ENCODE assay signal across 18 cellular contexts in the genomic region with DNA sequence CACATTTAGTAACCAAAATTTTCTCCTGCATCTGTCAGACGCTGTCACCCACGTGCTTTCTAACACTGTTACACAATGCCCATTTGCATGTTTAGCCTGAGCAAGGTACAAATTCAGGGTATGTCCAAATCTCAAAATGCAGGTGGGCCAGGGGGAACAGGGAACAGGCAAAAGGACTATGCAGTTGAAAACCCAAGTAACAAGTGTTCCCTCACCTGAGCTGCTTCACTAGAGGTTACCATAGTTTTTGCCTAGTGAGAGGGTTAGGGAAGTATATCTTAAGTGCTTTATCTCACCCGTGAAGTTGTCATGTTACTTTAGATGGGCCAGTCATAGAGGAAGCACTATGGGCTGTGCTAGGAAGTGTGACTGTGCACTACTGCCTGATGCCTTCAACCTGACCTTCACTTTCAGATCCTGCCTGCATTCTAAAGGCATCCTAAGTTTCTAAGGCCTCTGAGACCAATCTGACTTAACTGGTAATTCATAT. TPM values are rescaled to one million over a fixed set of nuclear protein-coding genes. Genes with fewer than 3 reads are reported as not detected.
DNase-seq lines count a peak whose midpoint lies in the region; ATAC-seq, FAIRE-seq and TF ChIP-seq lines count a peak whose summit lies in the region.
"Had no signal": no experiment of that assay in that cellular context is flagged by ENCODE, and none has a peak within 500 bp of the region (broad histone marks: within the 10 kb centered on the region; RNA-seq: fewer than 3 reads in every experiment).

No MANE protein-coding gene starts in this region.

- H3K27me3 ChIP-seq in left lung = no peaks in the 10 kb centered on the region
- no peaks in the 10 kb centered on the region for H3K27me3 ChIP-seq in effector memory CD4-positive, alpha-beta T cell (replicated peaks; ENCODE audit: control insufficient read depth, insufficient read depth, low read length, poor library complexity, severe bottlenecking)
- H3K27me3 ChIP-seq: stomach had no signal

- TF ChIP-seq CTCF in left lung (IDR thresholded peaks at IDR 0.05) (no peak), D721Med (IDR thresholded peaks at IDR 0.05; ENCODE audit: insufficient read depth, missing control alignments) (no peak)

- H3K4me3 ChIP-seq in left lung = no peak overlapping the region
- no peak overlapping the region for H3K4me3 ChIP-seq in effector memory CD4-positive, alpha-beta T cell (ENCODE audit: insufficient read depth, low read depth, low read length, poor library complexity, severe bottlenecking)
- H3K4me3 ChIP-seq: smooth muscle cell, stomach had no signal

- H3K4me1 ChIP-seq in left lung = peaks cover 0 to 36% of the 10 kb centered on the region in 2 donors
- peaks cover 16% of the 10 kb centered on the region for H3K4me1 ChIP-seq in effector memory CD4-positive, alpha-beta T cell (ENCODE audit: control insufficient read depth, insufficient read depth, low read length, poor library complexity, severe bottlenecking)

- no peak for FAIRE-seq in D721Med (lab: Jason Lieb, UNC)

- H3K4me1 Mint-ChIP-seq in T-helper 17 cell = peaks cover 14% of the 10 kb centered on the region

- no peaks in the 10 kb centered on the region for H3K9me3 ChIP-seq in T-helper 17 cell (ENCODE audit: control insufficient read depth, low read length, poor library complexity, severe bottlenecking)
- no peaks in the 10 kb centered on the region for H3K9me3 ChIP-seq in left lung
- H3K9me3 ChIP-seq in effector memory CD4-positive, alpha-beta T cell (ENCODE audit: control insufficient read depth, low read length) = no peaks in the 10 kb centered on the region
- H3K9me3 ChIP-seq: stomach had no signal

- ATAC-seq in HG03175 (IDR thresholded peaks at IDR 0.05; ENCODE audit: unreplicated experiment) (peak; percentile 79), T-helper 17 cell (peak; percentile 45), left lung (peak; percentile 38)
- ATAC-seq: left ventricle myocardium superior, Panc1 had no signal

- H3K36me3 ChIP-seq in left lung = peaks cover 0 to 59% of the 10 kb centered on the region in 2 donors
- peaks cover 29% of the 10 kb centered on the region for H3K36me3 ChIP-seq in effector memory CD4-positive, alpha-beta T cell (ENCODE audit: control insufficient read depth, insufficient read depth, low read length)

- no peak overlapping the region for H3K27ac Mint-ChIP-seq in T-helper 17 cell

- peak overlapping the region in 1 of 2 donors; percentile 64 for H3K27ac ChIP-seq in left lung
- no peak overlapping the region for H3K27ac ChIP-seq in effector memory CD4-positive, alpha-beta T cell (ENCODE audit: insufficient read depth, low read length, poor library complexity, severe bottlenecking)
- H3K27ac ChIP-seq: stomach had no signal

- intact Hi-C loops in left lung (cut with DNase I) = no loop called here

- DNase-seq in GDM1 (lab: John Stamatoyannopoulos, UW) = peak; percentile 6
- DNase-seq in T-helper 17 cell = no peak
- no peak for DNase-seq in left lung
- no peak for DNase-seq in effector CD8-positive, alpha-beta T cell (lab: John Stamatoyannopoulos, UW)
- no peak for DNase-seq in effector memory CD4-positive, alpha-beta T cell
- no peak for DNase-seq in LoVo (ENCODE audit: low spot score)
- no peak for DNase-seq in D721Med (ENCODE audit: insufficient read length, low spot score)
- DNase-seq: activated CD4-positive, alpha-beta T cell treated with anti-CD3 and anti-CD28 coated beads for 1 hour; activated T-cell treated with anti-CD3 and anti-CD28 coated beads for 4 hours; Calu3; left ventricle myocardium superior; NCI-H146; NCI-H510A treated with DMSO at 0.1 percent for 48 hours; stomach; SW 1271 had no signal

- H3K27me3 Mint-ChIP-seq in T-helper 17 cell = no peaks in the 10 kb centered on the region

- no peak overlapping the region for H3K4me3 Mint-ChIP-seq in T-helper 17 cell

- peaks cover 2% of the 10 kb centered on the region for H3K36me3 Mint-ChIP-seq in T-helper 17 cell (ENCODE audit: low read depth)

RNA-seq across cellular contexts. Expression of gene TMEM87A, which starts 6.0 kb away (rescaled TPM):
- total RNA-seq in T-helper 17 cell (10 to 100 TPM; 54.7 to 66.5 TPM), left lung (100 to 1,000 TPM; 110 to 118 TPM)

RNA-seq across cellular contexts. Expression of gene GANC, which starts 6.3 kb away (rescaled TPM):
- total RNA-seq in T-helper 17 cell (10 to 100 TPM; 30.1 to 30.2 TPM), left lung (10 to 100 TPM; 70.9 to 85.3 TPM)
